Comparison of ENCODE assay signal across 8 cellular contexts in the genomic region with DNA sequence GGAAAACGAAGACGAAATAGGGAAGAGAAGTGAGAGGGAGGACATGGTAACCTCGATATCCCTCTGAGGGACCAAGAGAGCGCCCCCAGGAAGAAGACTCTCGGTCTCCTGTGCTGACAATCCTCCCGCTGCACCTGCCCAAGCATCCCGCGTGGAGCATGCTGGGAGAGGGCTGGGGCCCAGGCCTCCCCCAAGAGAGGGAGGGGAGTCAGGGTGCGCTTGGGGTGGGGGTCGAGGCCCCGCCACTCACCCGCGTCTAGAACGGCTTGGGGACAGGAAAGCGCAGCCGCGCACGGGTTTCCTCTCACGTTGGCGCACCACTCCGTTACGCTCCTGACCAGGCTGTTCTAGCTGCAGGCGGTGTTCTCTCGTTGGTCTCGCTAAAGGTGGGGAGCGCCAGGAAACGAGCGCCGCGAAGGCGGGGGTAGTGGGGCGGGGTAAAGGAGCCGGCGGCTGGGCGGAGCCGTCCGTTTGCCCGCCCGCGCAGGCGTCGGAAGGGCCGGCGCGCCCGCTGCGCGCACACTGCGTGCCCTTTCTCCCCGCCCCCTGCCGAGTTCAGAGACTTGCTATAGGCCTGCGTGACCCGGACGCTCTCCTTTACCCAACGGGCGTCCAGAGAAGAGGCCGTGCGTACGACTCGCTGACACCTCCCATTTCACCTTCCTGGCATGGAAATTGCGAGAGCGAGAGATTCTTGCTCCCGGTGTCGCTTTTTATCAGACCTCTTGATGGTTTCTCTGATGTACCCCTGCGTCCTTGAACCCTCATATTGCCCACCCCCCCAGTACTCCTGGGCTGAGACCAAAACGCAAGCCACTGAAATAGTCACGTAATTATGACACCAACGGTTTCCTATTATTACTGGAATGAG. TPM values are rescaled to one million over a fixed set of nuclear protein-coding genes. Genes with fewer than 3 reads are reported as not detected.
DNase-seq lines count a peak whose midpoint lies in the region; ATAC-seq and TF ChIP-seq lines count a peak whose summit lies in the region.

A gene (minus strand): TSS at position 388 of the 871 bp plus-strand sequence. CDS start 2,888 bp downstream, outside the sequence.

- H3K36me3 ChIP-seq in IMR-90 (ENCODE audit: control insufficient read depth, insufficient read depth, low read length): no peaks in the 10 kb centered on the region
- H3K36me3 ChIP-seq in mucosa of descending colon (ENCODE audit: low read depth): no peaks in the 10 kb centered on the region

- no peaks in the 10 kb centered on the region for H3K9me1 ChIP-seq in IMR-90 (ENCODE audit: insufficient read depth, low read length)

- H2AK5ac ChIP-seq in IMR-90 (ENCODE audit: low read depth, low read length): no peak within 1 kb of the TSS

- H3K4me1 ChIP-seq in IMR-90 (ENCODE audit: control insufficient read depth, insufficient read depth, low read length) (no peaks in the 10 kb centered on the region), mucosa of descending colon (ENCODE audit: low read depth) (no peaks in the 10 kb centered on the region)

- no peak for TF ChIP-seq RAD21 in IMR-90 (IDR thresholded peaks at IDR 0.05; ENCODE audit: low read length)

- dilution Hi-C loops in IMR-90 (cut with HindIII; ENCODE audit: low sequenced_read_pairs, unreplicated experiment): no loop called here

- intact Hi-C loops in IMR-90 (cut with micrococcal nuclease) (loop anchor here (2.0 kb wide), 1 partner anchor 69 kb away; a partner anchor contains a TSS), mucosa of descending colon (cut with DNase I, micrococcal nuclease) (no loop called here)

- 0 out of 2 replicates have a peak within 1 kb of the TSS, but pooled peaks have one; percentile 56 for H3K23ac ChIP-seq in IMR-90 (ENCODE audit: low read depth, low read length)

- H3K9me3 ChIP-seq in IMR-90 (ENCODE audit: control insufficient read depth, insufficient read depth, low read length): no peaks in the 10 kb centered on the region
- H3K9me3 ChIP-seq in mucosa of descending colon: no peaks in the 10 kb centered on the region

- H3K56ac ChIP-seq in IMR-90 (ENCODE audit: extremely low read depth, insufficient read depth, low read length): peak within 1 kb of the TSS; percentile 64; the same call in 1 of the 2 replicates

- CTCF ChIA-PET in IMR-90 (lab: Yijun Ruan, JAX): no interaction called here

- peak within 1 kb of the TSS; percentile 25 for H4K91ac ChIP-seq in IMR-90 (ENCODE audit: insufficient read depth, low read depth, low read length)

- H2BK15ac ChIP-seq in IMR-90 (ENCODE audit: low read depth, low read length): no peak within 1 kb of the TSS

- no peaks in the 10 kb centered on the region for H3K79me1 ChIP-seq in IMR-90 (ENCODE audit: low read depth in 1 of 2, low read length in 2 of 2)

- no peaks in the 10 kb centered on the region for H3K27me3 ChIP-seq in IMR-90 (ENCODE audit: control insufficient read depth, insufficient read depth, low read length)

- 44% methylated on average over 23 of the region's 68 CpGs; no CpG with 5 or more reads in 1 of the 2 experiments for WGBS in IMR-90 (ENCODE audit: extremely low coverage in 2 of 2, insufficient read length in 1 of 2), 2 experiments

- peak within 1 kb of the TSS; percentile 89 for H3K4ac ChIP-seq in IMR-90 (ENCODE audit: low read depth, low read length)

- 0 out of 2 replicates have a peak within 1 kb of the TSS, but pooled peaks have one; percentile 45 for H2BK120ac ChIP-seq in IMR-90 (ENCODE audit: low read depth, low read length)

- peak within 1 kb of the TSS; percentile 83 for H4K5ac ChIP-seq in IMR-90 (ENCODE audit: low read depth, low read length)

- peak within 1 kb of the TSS; percentile 63; the same call in 1 of the 2 replicates for H3K18ac ChIP-seq in IMR-90 (ENCODE audit: low read depth, low read length)

- H2AK9ac ChIP-seq in IMR-90 (replicated peaks; ENCODE audit: low read depth, low read length, poor library complexity): no peak within 1 kb of the TSS

- peak within 1 kb of the TSS; percentile 80 for H3K9ac ChIP-seq in IMR-90 (ENCODE audit: low read depth, low read length)

- H2BK20ac ChIP-seq in IMR-90 (ENCODE audit: low read depth, low read length): no peak within 1 kb of the TSS

- peak within 1 kb of the TSS; percentile 53 for H2BK5ac ChIP-seq in IMR-90 (ENCODE audit: low read depth, low read length, poor library complexity, severe bottlenecking)

- POLR2A ChIA-PET in IMR-90 (lab: Charles Lee; ENCODE audit: unreplicated experiment): no interaction called here

- H4K20me1 ChIP-seq in IMR-90 (ENCODE audit: insufficient read depth, low read length): no peaks in the 10 kb centered on the region

- ATAC-seq in GM21528 (IDR thresholded peaks at IDR 0.05; ENCODE audit: low FRiP score, unreplicated experiment) (peak; percentile 98), IMR-90 (ENCODE audit: low read depth) (peak; percentile 100), mucosa of descending colon (peak; percentile 99)

- in situ Hi-C loops in IMR-90 (cut with MboI; ENCODE audit: low sequenced_read_pairs): no loop called here

- H3K14ac ChIP-seq in IMR-90 (replicated peaks; ENCODE audit: low read depth, low read length): peak within 1 kb of the TSS; percentile 96

- H3K4me3 ChIP-seq in IMR-90 (ENCODE audit: insufficient read depth, low read depth, low read length) (peak within 1 kb of the TSS; percentile 88), mucosa of descending colon (peak within 1 kb of the TSS; percentile 26)

- BruUV-seq in IMR-90 (replicated peaks; lab: Mats Ljungman, UMichigan): no TSS peak

- DNase-seq in DMS 273 (lab: John Stamatoyannopoulos, UW; ENCODE audit: unreplicated experiment) (peak; percentile 98), IMR-90 (peak; percentile 87), OCI-M1 (lab: John Stamatoyannopoulos, UW) (peak; percentile 96), activated T-cell treated with anti-CD3 and anti-CD28 coated beads for 4 hours (peak; percentile 80), epithelial cell of prostate (ENCODE audit: low read depth, low spot score) (peak; percentile 51), mucosa of descending colon (peak; percentile 93 to 96 (median 93))
- peak; percentile 84 for DNase-seq in stimulated activated CD8-positive, alpha-beta memory T cell treated with anti-CD3 and anti-CD28 coated beads, Interleukin-4, amount 100 ng/mL, for 24 hours (ENCODE audit: low read depth)

- no peak for TF ChIP-seq CTCF in IMR-90 (conservative IDR thresholded peaks at IDR 0.05; ENCODE audit: low read depth, low read length)
- TF ChIP-seq CTCF in mucosa of descending colon (IDR thresholded peaks at IDR 0.05): no peak

- peak within 1 kb of the TSS; percentile 76 for H3K27ac ChIP-seq in IMR-90 (ENCODE audit: insufficient read depth, low read length)
- peak within 1 kb of the TSS; percentile 72 for H3K27ac ChIP-seq in epithelial cell of prostate

- peak; percentile 25; the same call in 1 of the 2 replicates for TF ChIP-seq POLR2A in IMR-90 (IDR thresholded peaks at IDR 0.05; ENCODE audit: low read depth, low read length)

- H2AFZ ChIP-seq in IMR-90 (replicated peaks; ENCODE audit: low read length, poor library complexity): peak within 1 kb of the TSS; percentile 90

- H3K4me2 ChIP-seq in IMR-90 (ENCODE audit: low read depth, low read length): peak within 1 kb of the TSS; percentile 86

- peak within 1 kb of the TSS; percentile 92 to 93 for H4K8ac ChIP-seq in IMR-90 (ENCODE audit: low read depth in 2 of 2, low read length in 2 of 2)

TF ChIP-seq in IMR-90, 13 proteins besides CTCF, POLR2A, EP300 and RAD21:
- TF ChIP-seq RFX5 (IDR thresholded peaks at IDR 0.05; ENCODE audit: low read depth, low read length) (no peak), RCOR1 (IDR thresholded peaks at IDR 0.05; ENCODE audit: insufficient replicate concordance, low read length) (peak; percentile 38), NFE2L2 (IDR thresholded peaks at IDR 0.05; ENCODE audit: low read depth, low read length) (no peak), MXI1 (IDR thresholded peaks at IDR 0.05; ENCODE audit: borderline replicate concordance, low read depth, low read length) (peak; percentile 29; the same call in 1 of the 2 replicates), MAZ (IDR thresholded peaks at IDR 0.05; ENCODE audit: borderline replicate concordance, low read depth, low read length) (peak; percentile 93)
- TF ChIP-seq, protein P1, sequence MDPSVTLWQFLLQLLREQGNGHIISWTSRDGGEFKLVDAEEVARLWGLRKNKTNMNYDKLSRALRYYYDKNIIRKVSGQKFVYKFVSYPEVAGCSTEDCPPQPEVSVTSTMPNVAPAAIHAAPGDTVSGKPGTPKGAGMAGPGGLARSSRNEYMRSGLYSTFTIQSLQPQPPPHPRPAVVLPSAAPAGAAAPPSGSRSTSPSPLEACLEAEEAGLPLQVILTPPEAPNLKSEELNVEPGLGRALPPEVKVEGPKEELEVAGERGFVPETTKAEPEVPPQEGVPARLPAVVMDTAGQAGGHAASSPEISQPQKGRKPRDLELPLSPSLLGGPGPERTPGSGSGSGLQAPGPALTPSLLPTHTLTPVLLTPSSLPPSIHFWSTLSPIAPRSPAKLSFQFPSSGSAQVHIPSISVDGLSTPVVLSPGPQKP (IDR thresholded peaks at IDR 0.05; ENCODE audit: borderline replicate concordance, low read depth, low read length): no peak

RNA-seq across cellular contexts. Expression of the gene that starts here (rescaled TPM):
- total RNA-seq in IMR-90 (2012; rRNA removed): 15.2 and 22.5 TPM in 2 replicates
- 19.1 and 20.0 TPM in 2 replicates for polyA plus RNA-seq in IMR-90 (2012; rRNA removed)
- polyA plus RNA-seq in IMR-90 (2012; cell fraction: cytosol; rRNA removed): 2.7 and 3.4 TPM in 2 replicates
- polyA plus RNA-seq in IMR-90 (2012; cell fraction: nucleus; rRNA removed; ENCODE audit: low replicate concordance): 0.92 and 5.3 TPM in 2 replicates
- total RNA-seq in mucosa of descending colon: 10 to 100 TPM; 20.8 to 34.5 (median 24.3) TPM

Comparison
In these comparisons a context has a peak if more than half of its experiments do, and no peak if none do; other contexts are left out.
1. Peak in every context shown above with its lines: DNase-seq, ATAC-seq, H3K4me3 ChIP-seq and H3K27ac ChIP-seq.